7 cellular contexts compared by ENCODE assay signal in genomic region chr14:75709207-75709812, GRCh38. TPM values are rescaled to one million over a fixed set of nuclear protein-coding genes. Genes with fewer than 3 reads are reported as not detected.
A peak's percentile ranks its signal among the peaks of the same experiment; 100 is the strongest.
DNase-seq lines count a peak whose midpoint lies in the region; ATAC-seq and TF ChIP-seq lines count a peak whose summit lies in the region.

No MANE protein-coding gene starts in this region.

- intact Hi-C loops in left ventricle myocardium inferior (cut with micrococcal nuclease), result loop anchor here (10.0 kb wide), 1 partner anchor 645 kb away; no protein-coding TSS in a partner anchor

- H3K27ac ChIP-seq in left ventricle myocardium inferior (replicated peaks), result no peak overlapping the region

- H3K9me3 ChIP-seq in left ventricle myocardium inferior (replicated peaks), result no peaks in the 10 kb centered on the region

- no peak overlapping the region for H3K4me3 ChIP-seq in left ventricle myocardium inferior
- H3K4me3 ChIP-seq in retinal pigment epithelial cell (ENCODE audit: low read length), result no peak overlapping the region

- peaks cover 7% of the 10 kb centered on the region for H3K36me3 ChIP-seq in left ventricle myocardium inferior

- H3K27me3 ChIP-seq in left ventricle myocardium inferior (ENCODE audit: low read depth), result no peaks in the 10 kb centered on the region

- ATAC-seq in GM19467 (IDR thresholded peaks at IDR 0.05; ENCODE audit: unreplicated experiment), result no peak

- TF ChIP-seq CTCF in GM12874 (IDR thresholded peaks at IDR 0.05; ENCODE audit: insufficient read depth, low read depth, low read length) (peak; percentile 60), left ventricle myocardium inferior (IDR thresholded peaks at IDR 0.05; ENCODE audit: borderline replicate concordance) (peak; percentile 88), retinal pigment epithelial cell (conservative IDR thresholded peaks at IDR 0.05; ENCODE audit: low read depth, low read length) (peak; percentile 85)

- DNase-seq in NCI-H128 (lab: John Stamatoyannopoulos, UW; ENCODE audit: unreplicated experiment) (peak; percentile 6), T follicular helper cell (ENCODE audit: low read depth) (peak; percentile 45), amniotic epithelial cell (ENCODE audit: low read depth) (peak; percentile 81), left ventricle myocardium inferior (peak; percentile 64), retinal pigment epithelial cell (ENCODE audit: low read depth) (peak; percentile 54)

- H3K4me1 ChIP-seq in left ventricle myocardium inferior, result peaks cover 28% of the 10 kb centered on the region

RNA-seq across cellular contexts. Expression of gene TTLL5, which starts 48.3 kb away (rescaled TPM):
- 16.3 TPM for total RNA-seq in left ventricle myocardium inferior

RNA-seq across cellular contexts. Expression of gene ERG28, which starts 48.6 kb away (rescaled TPM):
- 6.8 TPM for total RNA-seq in left ventricle myocardium inferior

Comparison
In these comparisons a context has a peak if more than half of its experiments do, and no peak if none do; other contexts are left out.
1. DNase-seq: peak in every context shown above with its lines; median percentile 81 in amniotic epithelial cell; 64 in left ventricle myocardium inferior; 54 in retinal pigment epithelial cell; 45 in T follicular helper cell; 6 in NCI-H128.